ENCODE assay signal across 21 cellular contexts in the genomic region with DNA sequence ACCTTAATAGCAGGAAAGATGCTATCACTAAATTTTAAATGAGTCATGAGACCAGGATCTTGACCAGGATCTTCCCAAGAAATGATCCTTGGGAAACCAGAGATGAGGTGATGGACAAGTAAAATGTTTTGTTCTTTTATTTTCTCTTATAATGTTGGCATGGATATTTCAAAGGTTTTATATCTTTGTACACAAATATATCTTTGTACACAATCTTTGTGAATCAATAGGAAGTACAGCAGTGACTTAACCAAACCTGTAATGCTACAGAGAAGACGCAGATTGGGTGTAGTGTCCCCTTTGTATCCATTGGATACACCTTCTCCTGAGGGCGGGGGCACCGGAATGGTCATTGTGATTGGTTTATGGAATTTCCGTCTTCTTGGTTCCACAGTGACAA.
DNase-seq lines count a peak whose midpoint lies in the region; ATAC-seq and TF ChIP-seq lines count a peak whose summit lies in the region.
"Had no signal": no experiment of that assay in that cellular context is flagged by ENCODE, and none has a peak within 500 bp of the region (broad histone marks: within the 10 kb centered on the region; RNA-seq: fewer than 3 reads in every experiment).

No MANE protein-coding gene starts in this region.

- H3K9ac ChIP-seq in MM.1S (ENCODE audit: low read length), result no peak overlapping the region
- H3K9ac ChIP-seq: GM23248, KMS-11 had no signal

- H3K4me3 ChIP-seq in MM.1S (ENCODE audit: low read length) (no peak overlapping the region), testis (no peak overlapping the region)
- H3K4me3 ChIP-seq: GM23248, PC-9 had no signal

- no peaks in the 10 kb centered on the region for H3K27me3 ChIP-seq in MM.1S (replicated peaks; ENCODE audit: insufficient read depth, low read length)
- H3K27me3 ChIP-seq in testis, result no peaks in the 10 kb centered on the region

- WGBS in testis, 2 donors, result 97 to 98% methylated on average over 4 of the region's 4 CpGs

- H3K4me2 ChIP-seq in MM.1S (ENCODE audit: low read depth, low read length), result peak overlapping the region; percentile 79
- H3K4me2 ChIP-seq: KMS-11, PC-9 had no signal

- no peak for TF ChIP-seq POLR2A in testis (IDR thresholded peaks at IDR 0.05)

- ATAC-seq in GM18511 (IDR thresholded peaks at IDR 0.05; ENCODE audit: unreplicated experiment) (peak; percentile 27), GM21526 (IDR thresholded peaks at IDR 0.05; ENCODE audit: low FRiP score, unreplicated experiment) (peak; percentile 21), HG02798 (IDR thresholded peaks at IDR 0.05; ENCODE audit: poor library complexity, unreplicated experiment) (peak; percentile 9)

- DNase-seq in MM.1S (no peak), testis (no peak), NCI-H510A treated with DMSO at 0.1 percent for 48 hours (lab: John Stamatoyannopoulos, UW) (no peak)
- DNase-seq in activated naive CD4-positive, alpha-beta T cell treated with anti-CD3 and anti-CD28 coated beads, Interleukin-2, amount 50 U/mL, for 16 hours, result no peak
- DNase-seq in effector CD4-positive, alpha-beta T cell, result no peak
- DNase-seq: CD4-positive, alpha-beta T cell; GM23248; HCEC 1CT; NCI-H1048; NCI-H1436; NCI-H1930; NCI-H226; NCI-H526; PC-9; T-helper 1 cell; T1000 had no signal

- H3K4me1 ChIP-seq in MM.1S (ENCODE audit: low read length), result peaks cover 16% of the 10 kb centered on the region
- H3K4me1 ChIP-seq in testis, result no peaks in the 10 kb centered on the region

- H3K27ac ChIP-seq in MM.1S (ENCODE audit: low read length), result no peak overlapping the region; the same call in 1 of the 2 replicates
- H3K27ac ChIP-seq in testis, result no peak overlapping the region
- H3K27ac ChIP-seq: GM23248, KMS-11, PC-9, RWPE1 had no signal

- intact Hi-C loops in testis (cut with DNase I; ENCODE audit: low total_unique reads), result no loop called here

- no peaks in the 10 kb centered on the region for H3K9me3 ChIP-seq in MM.1S (replicated peaks; ENCODE audit: insufficient read depth, low read length)
- no peaks in the 10 kb centered on the region for H3K9me3 ChIP-seq in testis

- H3K9me2 ChIP-seq in MM.1S (replicated peaks; ENCODE audit: insufficient read depth, low read length), result no peaks in the 10 kb centered on the region; the same call in 1 of the 2 replicates

- H3K36me3 ChIP-seq in MM.1S (replicated peaks; ENCODE audit: insufficient read depth, low read length) (no peaks in the 10 kb centered on the region), testis (ENCODE audit: low read depth, missing control alignments) (no peaks in the 10 kb centered on the region)

- TF ChIP-seq CTCF in MM.1S (IDR thresholded peaks at IDR 0.05; ENCODE audit: low read length) (no peak), testis (IDR thresholded peaks at IDR 0.05) (no peak)

- no peaks in the 10 kb centered on the region for H4K20me1 ChIP-seq in MM.1S (ENCODE audit: insufficient read depth, low read length)

- H3K79me2 ChIP-seq in MM.1S (ENCODE audit: low read length), result no peaks in the 10 kb centered on the region

- H2AFZ ChIP-seq in MM.1S (ENCODE audit: low read length), result no peak overlapping the region
- H2AFZ ChIP-seq: GM23248, PC-9 had no signal

- H3F3A ChIP-seq in MM.1S (ENCODE audit: insufficient read depth, low read length), result no peaks in the 10 kb centered on the region
